ENCODE assay signal across 3 cellular contexts in the genomic region with DNA sequence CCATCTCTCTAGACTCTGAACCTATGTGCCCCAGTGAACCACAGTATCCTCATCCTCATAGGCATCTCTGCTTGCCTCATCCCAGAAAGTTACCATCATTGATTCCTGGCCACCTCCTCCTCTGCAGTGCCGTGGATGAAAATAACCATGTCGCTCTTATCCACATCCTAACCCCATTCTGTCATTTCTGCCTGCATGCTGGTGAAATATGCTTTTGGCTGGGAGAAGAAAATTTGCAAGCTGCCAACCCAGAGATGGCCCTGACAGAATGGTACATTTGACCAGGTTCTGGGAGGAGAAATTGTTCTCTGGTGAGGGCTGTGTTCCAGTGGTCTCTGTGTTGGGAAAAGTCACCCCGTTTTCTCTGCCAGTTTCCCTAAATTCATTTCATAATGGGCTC.
"Had no signal": no experiment of that assay in that cellular context is flagged by ENCODE, and none has a peak within 500 bp of the region (broad histone marks: within the 10 kb centered on the region; RNA-seq: fewer than 3 reads in every experiment).

No MANE protein-coding gene starts in this region.

- DNase-seq: GDM1, GF-D8 had no signal

- H3K4me3 ChIP-seq: GM12878 had no signal
